Comparison of ENCODE assay signal across 8 cellular contexts in the genomic region with DNA sequence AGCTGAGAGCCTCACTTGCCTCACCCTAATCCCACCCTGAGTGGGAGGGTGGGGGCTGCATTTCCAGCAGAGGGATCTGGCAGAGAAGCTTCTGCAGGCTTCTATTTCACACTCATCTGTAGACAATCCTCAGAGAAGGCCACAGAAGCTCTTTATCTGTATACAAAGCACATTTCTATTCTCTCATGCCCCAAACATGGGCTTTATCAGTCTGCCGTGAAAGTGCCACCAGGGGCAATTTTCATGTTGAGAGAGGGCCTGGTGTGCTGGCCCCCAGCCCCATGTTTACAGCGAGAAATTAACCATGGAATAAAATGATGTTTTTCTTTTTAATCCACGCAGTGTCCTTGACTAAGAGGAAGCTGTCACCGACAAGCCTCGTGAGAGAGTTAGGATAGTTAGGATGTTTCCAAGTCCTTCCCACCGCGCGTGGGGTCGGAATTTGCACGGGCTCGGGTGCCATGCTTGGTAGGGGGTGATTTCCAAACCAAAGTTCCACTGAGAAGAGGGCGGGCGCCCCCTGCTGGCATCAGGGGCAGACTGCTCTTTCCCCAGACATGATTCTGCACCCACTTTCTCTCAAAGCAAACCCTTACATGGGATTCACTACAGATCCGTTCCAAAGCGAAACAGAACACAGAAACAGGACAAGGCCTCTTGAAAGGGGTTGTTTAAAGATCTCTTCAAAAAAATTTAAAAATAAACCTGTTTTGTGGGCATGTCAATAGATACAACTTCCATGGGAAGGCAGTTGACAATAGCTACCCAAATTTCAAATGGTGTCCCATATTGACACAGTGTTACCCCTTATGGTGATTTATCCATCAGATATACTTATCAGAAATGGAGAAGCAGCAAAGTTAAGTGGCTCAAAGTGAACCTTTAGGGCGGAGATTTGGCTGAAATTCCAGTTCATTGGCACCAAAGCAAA. TPM values are rescaled to one million over a fixed set of nuclear protein-coding genes. Genes with fewer than 3 reads are reported as not detected.
DNase-seq lines count a peak whose midpoint lies in the region; ATAC-seq and TF ChIP-seq lines count a peak whose summit lies in the region.

No MANE protein-coding gene starts in this region.

- peak; percentile 86 to 87 for TF ChIP-seq CTCF in left lung (IDR thresholded peaks at IDR 0.05)

- intact Hi-C loops in left lung (cut with DNase I): loop anchor here in 1 of 2 donors (10.0 kb wide), 1 partner anchor 181 kb away; no protein-coding TSS in a partner anchor

- peak; percentile 85 for ATAC-seq in left lung
- ATAC-seq in HG03354 (IDR thresholded peaks at IDR 0.05; ENCODE audit: poor library complexity, severe bottlenecking, unreplicated experiment): no peak

- H3K36me3 ChIP-seq in left lung: no peaks in the 10 kb centered on the region

- peaks cover 4% of the 10 kb centered on the region in 2 donors for H3K4me1 ChIP-seq in left lung

- H3K27ac ChIP-seq in left lung: no peak overlapping the region

- peaks cover 0 to 17% of the 10 kb centered on the region in 2 donors for H3K9me3 ChIP-seq in left lung

- no peaks in the 10 kb centered on the region for H3K27me3 ChIP-seq in left lung

- DNase-seq in SIG-M5 treated with dmso at 0.1 percent for 504 hours (lab: John Stamatoyannopoulos, UW; ENCODE audit: unreplicated experiment) (peak; percentile 42), SIG-M5 (lab: John Stamatoyannopoulos, UW) (no peak), NCI-H2081 treated with DMSO at 0.1 percent for 48 hours (lab: John Stamatoyannopoulos, UW) (peak; percentile 9), left lung (peak; percentile 64 to 91)
- DNase-seq in activated CD4-positive, alpha-beta T cell treated with anti-CD3 and anti-CD28 coated beads for 1 hour: peak; percentile 49
- DNase-seq in central memory CD4-positive, alpha-beta T cell: peak; percentile 48
- peak; percentile 50 to 72 for DNase-seq in stimulated activated CD4-positive, alpha-beta T cell treated with anti-CD3 and anti-CD28 coated beads, Interleukin-4, amount 100 ng/mL, for 4 hours

- H3K4me3 ChIP-seq in left lung: no peak overlapping the region

RNA-seq across cellular contexts. Expression of a gene that starts 19.4 kb away (rescaled TPM):
- total RNA-seq in left lung: under 1 TPM in 1 of 2 donors, not detected in 1; 0.35 TPM
